Comparison of ENCODE assay signal across 19 cellular contexts in genomic region chr21:37766104-37766503, GRCh38.
A peak's percentile ranks its signal among the peaks of the same experiment; 100 is the strongest.
DNase-seq lines count a peak whose midpoint lies in the region; ATAC-seq and TF ChIP-seq lines count a peak whose summit lies in the region.
"Had no signal": no experiment of that assay in that cellular context is flagged by ENCODE, and none has a peak within 500 bp of the region (broad histone marks: within the 10 kb centered on the region; RNA-seq: fewer than 3 reads in every experiment).

No MANE protein-coding gene starts in this region.

- H3K4me3 ChIP-seq in upper lobe of right lung (no peak overlapping the region), OCI-LY7 (ENCODE audit: low read depth, low read length, poor library complexity, severe bottlenecking) (no peak overlapping the region)
- H3K4me3 ChIP-seq: A549, BLaER1, GM23248, HAP-1 had no signal

- ATAC-seq in upper lobe of right lung: no peak
- ATAC-seq: A549, HepG2 had no signal

- H3K79me2 ChIP-seq in OCI-LY7 (ENCODE audit: insufficient read depth, low read depth, low read length): no peaks in the 10 kb centered on the region

- no peaks in the 10 kb centered on the region for H3K4me1 ChIP-seq in upper lobe of right lung
- H3K4me1 ChIP-seq in OCI-LY7 (ENCODE audit: insufficient read depth, low read length, poor library complexity, severe bottlenecking): no peaks in the 10 kb centered on the region
- H3K4me1 ChIP-seq: BLaER1, HAP-1 had no signal

- H3K36me3 ChIP-seq in upper lobe of right lung (no peaks in the 10 kb centered on the region), OCI-LY7 (ENCODE audit: insufficient read depth, low read length) (no peaks in the 10 kb centered on the region)
- H3K36me3 ChIP-seq: BLaER1, HAP-1 had no signal

- TF ChIP-seq CTCF in upper lobe of right lung (IDR thresholded peaks at IDR 0.05) (no peak), OCI-LY7 (conservative IDR thresholded peaks at IDR 0.05; ENCODE audit: low read length) (no peak)

- peak; percentile 40 for DNase-seq in DMS 273 (lab: John Stamatoyannopoulos, UW; ENCODE audit: unreplicated experiment)
- DNase-seq in DMS 273 treated with DMSO at 0.1 percent for 48 hours (lab: John Stamatoyannopoulos, UW): no peak
- DNase-seq in ecto neural progenitor cell (ENCODE audit: low spot score): peak; percentile 15
- DNase-seq in inferior parietal cortex (ENCODE audit: extremely low spot score): peak; percentile 56
- peak; percentile 51 for DNase-seq in occipital lobe (lab: John Stamatoyannopoulos, UW)
- no peak for DNase-seq in stimulated activated CD4-positive, alpha-beta T cell treated with anti-CD3 and anti-CD28 coated beads, Interleukin-4, amount 100 ng/mL, for 24 hours
- no peak for DNase-seq in upper lobe of right lung
- DNase-seq in OCI-LY7 (ENCODE audit: low spot score): no peak
- DNase-seq: AML-193; Calu3; CD4-positive, alpha-beta memory T cell; DMS79; GDM1; GM23248 had no signal

- no peaks in the 10 kb centered on the region for H3K9me3 ChIP-seq in upper lobe of right lung
- H3K9me3 ChIP-seq in OCI-LY7 (ENCODE audit: low read length): no peaks in the 10 kb centered on the region
- H3K9me3 ChIP-seq: A549 had no signal

- POLR2A ChIA-PET in OCI-LY7 (lab: Charles Lee): interaction anchor here (0.5 kb wide), 1 partner anchor 98 kb away, joined by 4 read pairs; no protein-coding TSS in a partner anchor

- no peak overlapping the region for H3K27ac ChIP-seq in upper lobe of right lung
- no peak overlapping the region for H3K27ac ChIP-seq in OCI-LY7 (ENCODE audit: low read depth, low read length, poor library complexity, severe bottlenecking)
- H3K27ac ChIP-seq: 22Rv1, A549, BLaER1, GM23248 had no signal

- H2AFZ ChIP-seq in OCI-LY7 (ENCODE audit: low read length): no peak overlapping the region
- H2AFZ ChIP-seq: GM23248 had no signal

- H4K20me1 ChIP-seq in OCI-LY7 (ENCODE audit: insufficient read depth, low read length): no peaks in the 10 kb centered on the region
- H4K20me1 ChIP-seq: BLaER1 had no signal

- CTCF ChIA-PET in OCI-LY7 (lab: Charles Lee; ENCODE audit: unreplicated experiment): no interaction called here

- intact Hi-C loops in upper lobe of right lung (cut with DNase I): no loop called here
- intact Hi-C loops in OCI-LY7 (cut with micrococcal nuclease; ENCODE audit: unreplicated experiment): no loop called here

- no peaks in the 10 kb centered on the region for H3K9me2 ChIP-seq in OCI-LY7 (ENCODE audit: insufficient read depth, low read length)

- no TSS peak for BruUV-seq in OCI-LY7 (replicated peaks; lab: Mats Ljungman, UMichigan)

- no peaks in the 10 kb centered on the region for H3K27me3 ChIP-seq in upper lobe of right lung
- H3K27me3 ChIP-seq: BLaER1 had no signal

- no peak overlapping the region for H3K4me2 ChIP-seq in OCI-LY7 (ENCODE audit: low read length)
- H3K4me2 ChIP-seq: A549, BLaER1 had no signal

Comparison
In these comparisons a context has a peak if more than half of its experiments do, and no peak if none do; other contexts are left out.
1. DNase-seq: peak in DMS 273 (single experiment), ecto neural progenitor cell (single experiment), inferior parietal cortex (single experiment) and occipital lobe (single experiment); none in DMS 273 treated with DMSO at 0.1 percent for 48 hours (single experiment), stimulated activated CD4-positive, alpha-beta T cell treated with anti-CD3 and anti-CD28 coated beads, Interleukin-4, amount 100 ng/mL, for 24 hours (single experiment), upper lobe of right lung (single experiment) and OCI-LY7 (single experiment).